8 cellular contexts compared by ENCODE assay signal in genomic region chr12:132955933-132956725, GRCh38. TPM values are rescaled to one million over a fixed set of nuclear protein-coding genes. Genes with fewer than 3 reads are reported as not detected.
DNase-seq lines count a peak whose midpoint lies in the region; ATAC-seq, FAIRE-seq and TF ChIP-seq lines count a peak whose summit lies in the region.

Gene ZNF605, minus strand, starts transcription at chr12:132956306. Its CDS starts 10,671 bp downstream, at chr12:132945635.

- H3K4me1 ChIP-seq in HUES6 (ENCODE audit: control insufficient read depth, insufficient read depth, low read length), result no peaks in the 10 kb centered on the region

- H3K27me3 Mint-ChIP-seq in activated T-helper 2 cell treated with anti-CD3 and anti-CD28 coated beads, Interferon-gamma antibody, Interleukin-2, Interleukin-4, amounts not matched to agents 10 μg/mL and 5 μg/mL and 100 μg/mL, durations not matched to agents 14 hours and 24 hours and 36 hours (ENCODE audit: low read depth), result no peaks in the 10 kb centered on the region
- H3K27me3 Mint-ChIP-seq in natural killer cell (ENCODE audit: low read depth in 2 of 2), result no peaks in the 10 kb centered on the region
- no peaks in the 10 kb centered on the region for H3K27me3 Mint-ChIP-seq in stimulated activated naive B cell treated with anti-CD40 and anti-IgM and Interleukin-4, amounts not matched to agents 10 μg/mL and 1 μg/mL and 100 μg/mL, for 72 hours

- peak; percentile 7 for TF ChIP-seq CTCF in D721Med (IDR thresholded peaks at IDR 0.05; ENCODE audit: insufficient read depth, missing control alignments)
- no peak for TF ChIP-seq CTCF in natural killer cell (IDR thresholded peaks at IDR 0.05)

- H3K4me3 Mint-ChIP-seq in activated T-helper 2 cell treated with anti-CD3 and anti-CD28 coated beads, Interferon-gamma antibody, Interleukin-2, Interleukin-4, amounts not matched to agents 10 μg/mL and 5 μg/mL and 100 μg/mL, durations not matched to agents 14 hours and 24 hours and 36 hours (ENCODE audit: low read depth), result peak within 1 kb of the TSS; percentile 96
- peak within 1 kb of the TSS; percentile 90 for H3K4me3 Mint-ChIP-seq in natural killer cell
- peak within 1 kb of the TSS; percentile 88 to 92 for H3K4me3 Mint-ChIP-seq in stimulated activated naive B cell treated with anti-CD40 and anti-IgM and Interleukin-4, amounts not matched to agents 10 μg/mL and 1 μg/mL and 100 μg/mL, for 72 hours

- H3K27ac Mint-ChIP-seq in activated T-helper 2 cell treated with anti-CD3 and anti-CD28 coated beads, Interferon-gamma antibody, Interleukin-2, Interleukin-4, amounts not matched to agents 10 μg/mL and 5 μg/mL and 100 μg/mL, durations not matched to agents 14 hours and 24 hours and 36 hours, result peak within 1 kb of the TSS; percentile 96
- peak within 1 kb of the TSS; percentile 87 to 94 for H3K27ac Mint-ChIP-seq in natural killer cell
- H3K27ac Mint-ChIP-seq in stimulated activated naive B cell treated with anti-CD40 and anti-IgM and Interleukin-4, amounts not matched to agents 10 μg/mL and 1 μg/mL and 100 μg/mL, for 72 hours, result peak within 1 kb of the TSS; percentile 96

- ATAC-seq in GM21423 (IDR thresholded peaks at IDR 0.05; ENCODE audit: unreplicated experiment), result peak; percentile 92
- peak; percentile 94 to 97 (median 95) for ATAC-seq in natural killer cell
- ATAC-seq in stimulated activated naive B cell treated with anti-CD40 and anti-IgM and Interleukin-4, amounts not matched to agents 10 μg/mL and 1 μg/mL and 100 μg/mL, for 72 hours (replicated peaks), result peak; percentile 89 to 93

- H3K36me3 Mint-ChIP-seq in activated T-helper 2 cell treated with anti-CD3 and anti-CD28 coated beads, Interferon-gamma antibody, Interleukin-2, Interleukin-4, amounts not matched to agents 10 μg/mL and 5 μg/mL and 100 μg/mL, durations not matched to agents 14 hours and 24 hours and 36 hours (ENCODE audit: low read depth), result peaks cover 35% of the 10 kb centered on the region
- no peaks in the 10 kb centered on the region for H3K36me3 Mint-ChIP-seq in natural killer cell
- H3K36me3 Mint-ChIP-seq in stimulated activated naive B cell treated with anti-CD40 and anti-IgM and Interleukin-4, amounts not matched to agents 10 μg/mL and 1 μg/mL and 100 μg/mL, for 72 hours, result peaks cover 17 to 27% of the 10 kb centered on the region in 2 donors

- peaks cover 58% of the 10 kb centered on the region for H3K9me3 ChIP-seq in HUES6 (ENCODE audit: control insufficient read depth, insufficient read depth, low read depth, low read length)

- H3K9me3 Mint-ChIP-seq in activated T-helper 2 cell treated with anti-CD3 and anti-CD28 coated beads, Interferon-gamma antibody, Interleukin-2, Interleukin-4, amounts not matched to agents 10 μg/mL and 5 μg/mL and 100 μg/mL, durations not matched to agents 14 hours and 24 hours and 36 hours, result peaks cover 42% of the 10 kb centered on the region
- H3K9me3 Mint-ChIP-seq in natural killer cell, result peaks cover 0 to 3% of the 10 kb centered on the region in 2 donors
- H3K9me3 Mint-ChIP-seq in stimulated activated naive B cell treated with anti-CD40 and anti-IgM and Interleukin-4, amounts not matched to agents 10 μg/mL and 1 μg/mL and 100 μg/mL, for 72 hours, result peaks cover 7 to 9% of the 10 kb centered on the region in 2 donors

- DNase-seq in D721Med (ENCODE audit: insufficient read length, low spot score), result peak; percentile 88
- DNase-seq in activated T-helper 2 cell treated with anti-CD3 and anti-CD28 coated beads, Interferon-gamma antibody, Interleukin-2, Interleukin-4, amounts not matched to agents 10 μg/mL and 5 μg/mL and 100 μg/mL, durations not matched to agents 14 hours and 24 hours and 36 hours (ENCODE audit: low spot score), result peak; percentile 82
- DNase-seq in fibroblast of peridontal ligament (ENCODE audit: extremely low read depth), result peak; percentile 89
- DNase-seq in natural killer cell, result peak; percentile 85
- DNase-seq in stimulated activated naive B cell treated with anti-CD40 and anti-IgM and Interleukin-4, amounts not matched to agents 10 μg/mL and 1 μg/mL and 100 μg/mL, for 72 hours, result peak; percentile 87

- intact Hi-C loops in activated T-helper 2 cell treated with anti-CD3 and anti-CD28 coated beads, Interferon-gamma antibody, Interleukin-2, Interleukin-4, amounts not matched to agents 10 μg/mL and 5 μg/mL and 100 μg/mL, durations not matched to agents 14 hours and 24 hours and 36 hours (cut with micrococcal nuclease), result loop anchor here (1.0 kb wide), 5 partner anchors 30 to 124 kb away; partner anchors contain the start of genes CHFR, ZNF140, ZNF26 and ZNF84
- intact Hi-C loops in natural killer cell (cut with micrococcal nuclease), result loop anchor here (1.0 to 2.0 kb wide), 4 partner anchors 30 to 124 kb away; partner anchors contain the start of genes ZNF140, ZNF26 and ZNF84

- H3K36me3 ChIP-seq in HUES6 (ENCODE audit: control insufficient read depth, insufficient read depth, low read length), result no peaks in the 10 kb centered on the region

- peaks cover 12% of the 10 kb centered on the region for H3K4me1 Mint-ChIP-seq in activated T-helper 2 cell treated with anti-CD3 and anti-CD28 coated beads, Interferon-gamma antibody, Interleukin-2, Interleukin-4, amounts not matched to agents 10 μg/mL and 5 μg/mL and 100 μg/mL, durations not matched to agents 14 hours and 24 hours and 36 hours (ENCODE audit: low read depth)
- peaks cover 15 to 39% of the 10 kb centered on the region in 2 donors for H3K4me1 Mint-ChIP-seq in natural killer cell
- peaks cover 21 to 30% of the 10 kb centered on the region in 2 donors for H3K4me1 Mint-ChIP-seq in stimulated activated naive B cell treated with anti-CD40 and anti-IgM and Interleukin-4, amounts not matched to agents 10 μg/mL and 1 μg/mL and 100 μg/mL, for 72 hours

- H3K4me3 ChIP-seq in HUES6 (ENCODE audit: low read depth, low read length), result peak within 1 kb of the TSS; percentile 59

- no peaks in the 10 kb centered on the region for H3K27me3 ChIP-seq in HUES6 (ENCODE audit: control insufficient read depth, insufficient read depth, low read length)

- peak within 1 kb of the TSS; percentile 64 for H3K9ac ChIP-seq in HUES6 (ENCODE audit: low read length)

- H3K27ac ChIP-seq in HUES6 (ENCODE audit: low read depth, low read length), result no peak within 1 kb of the TSS

- FAIRE-seq in D721Med (lab: Jason Lieb, UNC), result no peak

TF ChIP-seq in PFSK-1, 5 proteins besides CTCF, POLR2A, EP300 and RAD21:
- TF ChIP-seq POLR2AphosphoS5 (IDR thresholded peaks at IDR 0.05; ENCODE audit: low read depth, low read length), result peak; percentile 41; the same call in 1 of the 2 replicates
- no peak for TF ChIP-seq SIN3A (IDR thresholded peaks at IDR 0.05; ENCODE audit: borderline replicate concordance, insufficient read depth, low read length)
- TF ChIP-seq FOXP2 (optimal IDR thresholded peaks at IDR 0.05; ENCODE audit: borderline replicate concordance, extremely low read depth, extremely low read length, insufficient read depth), result peak; percentile 36
TF ChIP-seq in PFSK-1: peak in this region for 2.

RNA-seq across cellular contexts. Expression of gene ZNF605, which starts in this region (rescaled TPM):
- polyA plus RNA-seq in PFSK-1 (2012; ENCODE audit: insufficient read length, low read depth), result 4.7 TPM
- total RNA-seq in activated T-helper 2 cell treated with anti-CD3 and anti-CD28 coated beads, Interferon-gamma antibody, Interleukin-2, Interleukin-4, amounts not matched to agents 10 μg/mL and 5 μg/mL and 100 μg/mL, durations not matched to agents 14 hours and 24 hours and 36 hours, result 7.3 and 8.2 TPM in 2 replicates
- 10 to 100 TPM in 1 of 3 donors, 1 to 10 TPM in 2; 6.0 to 15.8 (median 7.6) TPM for total RNA-seq in natural killer cell
